ENCODE assay signal across 2 cellular contexts in the genomic region with DNA sequence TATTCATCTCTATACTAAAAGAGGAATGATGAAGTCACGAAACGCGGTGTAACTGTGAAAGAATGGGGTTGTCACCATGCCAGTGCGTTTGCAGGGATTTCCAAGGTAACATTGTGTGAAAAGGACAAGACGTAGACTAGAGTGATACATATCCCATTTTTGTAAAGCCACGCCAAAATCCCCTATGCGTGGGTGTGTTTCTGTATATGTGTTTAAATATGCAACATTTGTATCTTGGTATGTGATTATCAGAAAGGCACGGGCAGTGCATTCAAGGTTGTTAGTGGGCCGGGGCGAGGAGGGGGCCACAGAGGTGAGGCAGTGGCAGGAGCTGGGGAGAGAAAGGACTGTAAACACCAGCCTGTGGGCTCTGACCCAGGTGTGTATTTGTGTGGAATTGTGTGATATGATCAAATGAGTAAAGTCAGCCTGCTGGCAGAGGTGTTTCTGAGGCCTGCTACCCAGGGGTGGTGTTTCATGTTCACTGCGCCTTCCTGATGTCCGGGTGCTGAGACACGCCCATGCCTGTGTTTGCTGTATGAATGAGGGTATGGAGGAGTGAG.
A peak's percentile ranks its signal among the peaks of the same experiment; 100 is the strongest.
TF ChIP-seq lines count a peak whose summit lies in the region.

No MANE protein-coding gene starts in this region.

TF ChIP-seq in GM12878, 131 proteins besides CTCF, POLR2A, EP300 and RAD21 (continues in another document):
- TF ChIP-seq, protein P1, sequence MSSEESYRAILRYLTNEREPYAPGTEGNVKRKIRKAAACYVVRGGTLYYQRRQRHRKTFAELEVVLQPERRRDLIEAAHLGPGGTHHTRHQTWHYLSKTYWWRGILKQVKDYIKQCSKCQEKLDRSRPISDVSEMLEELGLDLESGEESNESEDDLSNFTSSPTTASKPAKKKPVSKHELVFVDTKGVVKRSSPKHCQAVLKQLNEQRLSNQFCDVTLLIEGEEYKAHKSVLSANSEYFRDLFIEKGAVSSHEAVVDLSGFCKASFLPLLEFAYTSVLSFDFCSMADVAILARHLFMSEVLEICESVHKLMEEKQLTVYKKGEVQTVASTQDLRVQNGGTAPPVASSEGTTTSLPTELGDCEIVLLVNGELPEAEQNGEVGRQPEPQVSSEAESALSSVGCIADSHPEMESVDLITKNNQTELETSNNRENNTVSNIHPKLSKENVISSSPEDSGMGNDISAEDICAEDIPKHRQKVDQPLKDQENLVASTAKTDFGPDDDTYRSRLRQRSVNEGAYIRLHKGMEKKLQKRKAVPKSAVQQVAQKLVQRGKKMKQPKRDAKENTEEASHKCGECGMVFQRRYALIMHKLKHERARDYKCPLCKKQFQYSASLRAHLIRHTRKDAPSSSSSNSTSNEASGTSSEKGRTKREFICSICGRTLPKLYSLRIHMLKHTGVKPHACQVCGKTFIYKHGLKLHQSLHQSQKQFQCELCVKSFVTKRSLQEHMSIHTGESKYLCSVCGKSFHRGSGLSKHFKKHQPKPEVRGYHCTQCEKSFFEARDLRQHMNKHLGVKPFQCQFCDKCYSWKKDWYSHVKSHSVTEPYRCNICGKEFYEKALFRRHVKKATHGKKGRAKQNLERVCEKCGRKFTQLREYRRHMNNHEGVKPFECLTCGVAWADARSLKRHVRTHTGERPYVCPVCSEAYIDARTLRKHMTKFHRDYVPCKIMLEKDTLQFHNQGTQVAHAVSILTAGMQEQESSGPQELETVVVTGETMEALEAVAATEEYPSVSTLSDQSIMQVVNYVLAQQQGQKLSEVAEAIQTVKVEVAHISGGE (CRISPR knock-in tag; IDR thresholded peaks at IDR 0.05), result no peak
- TF ChIP-seq, protein P2, sequence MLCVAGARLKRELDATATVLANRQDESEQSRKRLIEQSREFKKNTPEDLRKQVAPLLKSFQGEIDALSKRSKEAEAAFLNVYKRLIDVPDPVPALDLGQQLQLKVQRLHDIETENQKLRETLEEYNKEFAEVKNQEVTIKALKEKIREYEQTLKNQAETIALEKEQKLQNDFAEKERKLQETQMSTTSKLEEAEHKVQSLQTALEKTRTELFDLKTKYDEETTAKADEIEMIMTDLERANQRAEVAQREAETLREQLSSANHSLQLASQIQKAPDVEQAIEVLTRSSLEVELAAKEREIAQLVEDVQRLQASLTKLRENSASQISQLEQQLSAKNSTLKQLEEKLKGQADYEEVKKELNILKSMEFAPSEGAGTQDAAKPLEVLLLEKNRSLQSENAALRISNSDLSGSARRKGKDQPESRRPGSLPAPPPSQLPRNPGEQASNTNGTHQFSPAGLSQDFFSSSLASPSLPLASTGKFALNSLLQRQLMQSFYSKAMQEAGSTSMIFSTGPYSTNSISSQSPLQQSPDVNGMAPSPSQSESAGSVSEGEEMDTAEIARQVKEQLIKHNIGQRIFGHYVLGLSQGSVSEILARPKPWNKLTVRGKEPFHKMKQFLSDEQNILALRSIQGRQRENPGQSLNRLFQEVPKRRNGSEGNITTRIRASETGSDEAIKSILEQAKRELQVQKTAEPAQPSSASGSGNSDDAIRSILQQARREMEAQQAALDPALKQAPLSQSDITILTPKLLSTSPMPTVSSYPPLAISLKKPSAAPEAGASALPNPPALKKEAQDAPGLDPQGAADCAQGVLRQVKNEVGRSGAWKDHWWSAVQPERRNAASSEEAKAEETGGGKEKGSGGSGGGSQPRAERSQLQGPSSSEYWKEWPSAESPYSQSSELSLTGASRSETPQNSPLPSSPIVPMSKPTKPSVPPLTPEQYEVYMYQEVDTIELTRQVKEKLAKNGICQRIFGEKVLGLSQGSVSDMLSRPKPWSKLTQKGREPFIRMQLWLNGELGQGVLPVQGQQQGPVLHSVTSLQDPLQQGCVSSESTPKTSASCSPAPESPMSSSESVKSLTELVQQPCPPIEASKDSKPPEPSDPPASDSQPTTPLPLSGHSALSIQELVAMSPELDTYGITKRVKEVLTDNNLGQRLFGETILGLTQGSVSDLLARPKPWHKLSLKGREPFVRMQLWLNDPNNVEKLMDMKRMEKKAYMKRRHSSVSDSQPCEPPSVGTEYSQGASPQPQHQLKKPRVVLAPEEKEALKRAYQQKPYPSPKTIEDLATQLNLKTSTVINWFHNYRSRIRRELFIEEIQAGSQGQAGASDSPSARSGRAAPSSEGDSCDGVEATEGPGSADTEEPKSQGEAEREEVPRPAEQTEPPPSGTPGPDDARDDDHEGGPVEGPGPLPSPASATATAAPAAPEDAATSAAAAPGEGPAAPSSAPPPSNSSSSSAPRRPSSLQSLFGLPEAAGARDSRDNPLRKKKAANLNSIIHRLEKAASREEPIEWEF (IDR thresholded peaks at IDR 0.05; ENCODE audit: insufficient replicate concordance, low read depth, low read length), result peak; percentile 55
- TF ChIP-seq IRF4 (IDR thresholded peaks at IDR 0.05; ENCODE audit: low read depth, low read length) (peak; percentile 80), ZZZ3 (IDR thresholded peaks at IDR 0.05; ENCODE audit: control insufficient read depth, insufficient read length, low read depth) (no peak), MTA2 (IDR thresholded peaks at IDR 0.05; ENCODE audit: low read depth) (peak; percentile 86), SMAD1 (IDR thresholded peaks at IDR 0.05; ENCODE audit: low read depth, partially characterized antibody) (peak; percentile 40), FOXM1 (IDR thresholded peaks at IDR 0.05; ENCODE audit: low read depth, low read length) (peak; percentile 83; the same call in 1 of the 2 replicates)
- TF ChIP-seq, protein P3, sequence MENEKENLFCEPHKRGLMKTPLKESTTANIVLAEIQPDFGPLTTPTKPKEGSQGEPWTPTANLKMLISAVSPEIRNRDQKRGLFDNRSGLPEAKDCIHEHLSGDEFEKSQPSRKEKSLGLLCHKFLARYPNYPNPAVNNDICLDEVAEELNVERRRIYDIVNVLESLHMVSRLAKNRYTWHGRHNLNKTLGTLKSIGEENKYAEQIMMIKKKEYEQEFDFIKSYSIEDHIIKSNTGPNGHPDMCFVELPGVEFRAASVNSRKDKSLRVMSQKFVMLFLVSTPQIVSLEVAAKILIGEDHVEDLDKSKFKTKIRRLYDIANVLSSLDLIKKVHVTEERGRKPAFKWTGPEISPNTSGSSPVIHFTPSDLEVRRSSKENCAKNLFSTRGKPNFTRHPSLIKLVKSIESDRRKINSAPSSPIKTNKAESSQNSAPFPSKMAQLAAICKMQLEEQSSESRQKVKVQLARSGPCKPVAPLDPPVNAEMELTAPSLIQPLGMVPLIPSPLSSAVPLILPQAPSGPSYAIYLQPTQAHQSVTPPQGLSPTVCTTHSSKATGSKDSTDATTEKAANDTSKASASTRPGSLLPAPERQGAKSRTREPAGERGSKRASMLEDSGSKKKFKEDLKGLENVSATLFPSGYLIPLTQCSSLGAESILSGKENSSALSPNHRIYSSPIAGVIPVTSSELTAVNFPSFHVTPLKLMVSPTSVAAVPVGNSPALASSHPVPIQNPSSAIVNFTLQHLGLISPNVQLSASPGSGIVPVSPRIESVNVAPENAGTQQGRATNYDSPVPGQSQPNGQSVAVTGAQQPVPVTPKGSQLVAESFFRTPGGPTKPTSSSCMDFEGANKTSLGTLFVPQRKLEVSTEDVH (IDR thresholded peaks at IDR 0.05; ENCODE audit: low read depth, partially characterized antibody), result peak; percentile 17
- TF ChIP-seq, protein P4, sequence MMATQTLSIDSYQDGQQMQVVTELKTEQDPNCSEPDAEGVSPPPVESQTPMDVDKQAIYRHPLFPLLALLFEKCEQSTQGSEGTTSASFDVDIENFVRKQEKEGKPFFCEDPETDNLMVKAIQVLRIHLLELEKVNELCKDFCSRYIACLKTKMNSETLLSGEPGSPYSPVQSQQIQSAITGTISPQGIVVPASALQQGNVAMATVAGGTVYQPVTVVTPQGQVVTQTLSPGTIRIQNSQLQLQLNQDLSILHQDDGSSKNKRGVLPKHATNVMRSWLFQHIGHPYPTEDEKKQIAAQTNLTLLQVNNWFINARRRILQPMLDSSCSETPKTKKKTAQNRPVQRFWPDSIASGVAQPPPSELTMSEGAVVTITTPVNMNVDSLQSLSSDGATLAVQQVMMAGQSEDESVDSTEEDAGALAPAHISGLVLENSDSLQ (IDR thresholded peaks at IDR 0.05), result 0 out of 2 replicates have a peak, but pooled peaks have one; percentile 4

TF ChIP-seq in SK-N-SH treated with all-trans-retinoic acid at 6 μM for 48 hours, 23 proteins besides CTCF, POLR2A, EP300 and RAD21 (continued from another document):
- TF ChIP-seq, protein P5, sequence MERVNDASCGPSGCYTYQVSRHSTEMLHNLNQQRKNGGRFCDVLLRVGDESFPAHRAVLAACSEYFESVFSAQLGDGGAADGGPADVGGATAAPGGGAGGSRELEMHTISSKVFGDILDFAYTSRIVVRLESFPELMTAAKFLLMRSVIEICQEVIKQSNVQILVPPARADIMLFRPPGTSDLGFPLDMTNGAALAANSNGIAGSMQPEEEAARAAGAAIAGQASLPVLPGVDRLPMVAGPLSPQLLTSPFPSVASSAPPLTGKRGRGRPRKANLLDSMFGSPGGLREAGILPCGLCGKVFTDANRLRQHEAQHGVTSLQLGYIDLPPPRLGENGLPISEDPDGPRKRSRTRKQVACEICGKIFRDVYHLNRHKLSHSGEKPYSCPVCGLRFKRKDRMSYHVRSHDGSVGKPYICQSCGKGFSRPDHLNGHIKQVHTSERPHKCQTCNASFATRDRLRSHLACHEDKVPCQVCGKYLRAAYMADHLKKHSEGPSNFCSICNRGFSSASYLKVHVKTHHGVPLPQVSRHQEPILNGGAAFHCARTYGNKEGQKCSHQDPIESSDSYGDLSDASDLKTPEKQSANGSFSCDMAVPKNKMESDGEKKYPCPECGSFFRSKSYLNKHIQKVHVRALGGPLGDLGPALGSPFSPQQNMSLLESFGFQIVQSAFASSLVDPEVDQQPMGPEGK (CRISPR knock-in tag; IDR thresholded peaks at IDR 0.05; ENCODE audit: borderline replicate concordance), result no peak
- TF ChIP-seq TCF4 (CRISPR knock-in tag; IDR thresholded peaks at IDR 0.05; ENCODE audit: borderline replicate concordance) (no peak), BACH2 (CRISPR knock-in tag; IDR thresholded peaks at IDR 0.05; ENCODE audit: borderline replicate concordance) (no peak), OSR1 (CRISPR knock-in tag; IDR thresholded peaks at IDR 0.05) (no peak), ZNF565 (CRISPR knock-in tag; conservative IDR thresholded peaks at IDR 0.05; ENCODE audit: low read depth) (no peak)
TF ChIP-seq in SK-N-SH treated with all-trans-retinoic acid at 6 μM for 48 hours: peak in this region for 0.
